Comparison of ENCODE assay signal across 15 cellular contexts in the genomic region with DNA sequence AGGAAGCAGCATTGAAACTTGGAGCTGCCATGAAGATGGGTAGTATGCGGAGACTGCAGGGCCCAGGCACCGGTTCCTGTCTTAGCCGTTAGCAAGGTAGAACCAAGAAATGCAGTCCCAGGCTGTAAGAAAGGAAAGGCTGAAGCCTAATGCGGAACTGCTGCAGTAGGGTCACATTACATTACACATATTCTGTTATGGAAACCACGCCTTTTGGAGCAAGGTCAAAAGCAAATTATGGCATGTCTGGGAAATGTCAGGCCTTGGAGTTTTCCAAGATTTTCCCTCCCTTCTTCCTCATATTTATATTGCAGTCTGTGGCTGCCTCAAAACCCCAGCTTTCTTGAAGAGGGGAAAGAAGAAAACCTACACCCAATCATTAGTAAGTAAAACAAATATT.
"Had no signal": no experiment of that assay in that cellular context is flagged by ENCODE, and none has a peak within 500 bp of the region (broad histone marks: within the 10 kb centered on the region; RNA-seq: fewer than 3 reads in every experiment).

No MANE protein-coding gene starts in this region.

- H3K4me3 ChIP-seq: cardiac muscle cell, gastroesophageal sphincter, neural progenitor cell, pancreas, transverse colon had no signal

- H3K9me3 Mint-ChIP-seq: activated T-helper 1 cell treated with anti-CD3 and anti-CD28 coated beads, Interleukin-12 subunit alpha, Interleukin-12 subunit beta, Interleukin-2, Interleukin-4 antibody, amounts not matched to agents 30 ng/mL and 10 ng/mL and 1 ng/mL, durations not matched to agents 14 hours and 24 hours and 36 hours; memory B cell; neural progenitor cell had no signal

- H3K36me3 ChIP-seq: cardiac muscle cell, gastroesophageal sphincter, neural progenitor cell, pancreas, transverse colon had no signal

- H3K27ac Mint-ChIP-seq: activated CD4-positive, alpha-beta T cell treated with anti-CD3 and anti-CD28 coated beads for 36 hours; activated CD8-positive, alpha-beta T cell treated with anti-CD3 and anti-CD28 coated beads, Interleukin-2, amount 10 ng/mL, durations not matched to agents 7 days and 5 days; activated T-helper 1 cell treated with anti-CD3 and anti-CD28 coated beads, Interleukin-12 subunit alpha, Interleukin-12 subunit beta, Interleukin-2, Interleukin-4 antibody, amounts not matched to agents 30 ng/mL and 10 ng/mL and 1 ng/mL, durations not matched to agents 14 hours and 24 hours and 36 hours; memory B cell; neural progenitor cell had no signal

- H3K27me3 ChIP-seq: cardiac muscle cell, gastroesophageal sphincter, neural progenitor cell, pancreas, transverse colon had no signal

- H3K4me3 Mint-ChIP-seq: activated CD4-positive, alpha-beta T cell treated with anti-CD3 and anti-CD28 coated beads for 36 hours; activated CD8-positive, alpha-beta T cell treated with anti-CD3 and anti-CD28 coated beads, Interleukin-2, amount 10 ng/mL, durations not matched to agents 7 days and 5 days; activated T-helper 1 cell treated with anti-CD3 and anti-CD28 coated beads, Interleukin-12 subunit alpha, Interleukin-12 subunit beta, Interleukin-2, Interleukin-4 antibody, amounts not matched to agents 30 ng/mL and 10 ng/mL and 1 ng/mL, durations not matched to agents 14 hours and 24 hours and 36 hours; memory B cell; neural progenitor cell had no signal

- H3K4me1 Mint-ChIP-seq: activated CD4-positive, alpha-beta T cell treated with anti-CD3 and anti-CD28 coated beads for 36 hours; memory B cell; neural progenitor cell had no signal

- H3K4me1 ChIP-seq: gastroesophageal sphincter, pancreas had no signal

- H3K27me3 Mint-ChIP-seq: memory B cell had no signal

- ATAC-seq: activated CD4-positive, alpha-beta T cell treated with anti-CD3 and anti-CD28 coated beads for 36 hours; activated CD8-positive, alpha-beta T cell treated with anti-CD3 and anti-CD28 coated beads, Interleukin-2, amount 10 ng/mL, durations not matched to agents 7 days and 5 days had no signal

- DNase-seq: activated CD4-positive, alpha-beta T cell treated with anti-CD3 and anti-CD28 coated beads for 36 hours; activated CD8-positive, alpha-beta memory T cell treated with anti-CD3 and anti-CD28 coated beads, Interleukin-2, amount 50 U/mL, for 48 hours; activated CD8-positive, alpha-beta T cell treated with anti-CD3 and anti-CD28 coated beads, Interleukin-2, amount 10 ng/mL, durations not matched to agents 7 days and 5 days; activated naive CD4-positive, alpha-beta T cell; kidney; pancreas; small intestine; T-helper 9 cell; transverse colon had no signal

- H3K9me3 ChIP-seq: gastroesophageal sphincter, pancreas, transverse colon had no signal

- H3K36me3 Mint-ChIP-seq: memory B cell, neural progenitor cell had no signal

- H3K27ac ChIP-seq: cardiac muscle cell, gastroesophageal sphincter, neural progenitor cell, pancreas, VCaP had no signal
